In the genomic region with DNA sequence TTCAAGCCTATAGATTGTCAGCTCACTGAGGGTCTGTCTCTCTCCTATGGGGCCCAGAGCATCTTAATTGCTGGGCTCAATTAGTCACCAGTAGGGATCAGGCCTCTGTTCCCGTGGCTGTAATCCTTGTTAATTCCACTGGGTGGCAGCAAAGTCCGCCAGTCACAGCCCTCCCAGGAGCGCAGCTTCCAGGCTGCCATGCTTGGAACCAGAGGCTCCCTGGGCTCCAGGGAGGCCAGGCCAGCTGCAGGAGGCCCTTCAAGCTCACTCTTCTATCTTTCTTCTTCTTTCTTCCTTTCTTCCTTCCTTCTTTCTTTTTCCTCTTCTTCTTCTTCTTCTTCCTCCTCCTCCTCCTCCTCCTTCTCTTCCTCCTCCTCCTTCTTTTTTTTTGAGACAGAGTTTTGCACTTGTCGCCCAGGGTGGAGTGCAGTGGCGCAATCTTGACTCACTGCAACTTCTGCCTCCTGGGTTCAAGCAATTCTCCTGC, we compare ENCODE assay signal across 8 cellular contexts. TPM values are rescaled to one million over a fixed set of nuclear protein-coding genes. Genes with fewer than 3 reads are reported as not detected.
DNase-seq lines count a peak whose midpoint lies in the region; ATAC-seq and TF ChIP-seq lines count a peak whose summit lies in the region.

No MANE protein-coding gene starts in this region.

- H3K4me2 ChIP-seq in DND-41 (ENCODE audit: insufficient read depth, low read length): no peak overlapping the region

- no peak overlapping the region for H3K27ac ChIP-seq in DND-41 (ENCODE audit: low read length)
- no peak overlapping the region for H3K27ac ChIP-seq in colonic mucosa
- H3K27ac ChIP-seq in right lobe of liver: no peak overlapping the region

- DNase-seq in DND-41: peak; percentile 78
- peak; percentile 53 for DNase-seq in NCI-H510A treated with DMSO at 0.1 percent for 48 hours (lab: John Stamatoyannopoulos, UW)
- peak; percentile 59 to 78 for DNase-seq in activated CD4-positive, alpha-beta T cell treated with anti-CD3 and anti-CD28 coated beads for 4 hours
- DNase-seq in colonic mucosa: peak; percentile 81
- DNase-seq in right lobe of liver: peak; percentile 73 to 79 (median 77)
- DNase-seq in stimulated activated CD8-positive, alpha-beta memory T cell treated with anti-CD3 and anti-CD28 coated beads, Interleukin-12 subunit alpha, Interleukin-12 subunit beta, amount 100 ng/mL, for 1 hour (ENCODE audit: low read depth): peak; percentile 57

- no peaks in the 10 kb centered on the region for H3K79me2 ChIP-seq in DND-41 (ENCODE audit: insufficient read depth, low read length)

- intact Hi-C loops in colonic mucosa (cut with DNase I) (loop anchor here (1.0 kb wide), 1 partner anchor 66 kb away; no protein-coding TSS in a partner anchor), right lobe of liver (cut with DNase I) (no loop called here)

- no peaks in the 10 kb centered on the region for H4K20me1 ChIP-seq in DND-41 (ENCODE audit: insufficient read depth, low read length)

- TF ChIP-seq CTCF in DND-41 (IDR thresholded peaks at IDR 0.05; ENCODE audit: borderline replicate concordance, extremely low read depth, low read length, poor library complexity, severe bottlenecking): peak; percentile 90
- TF ChIP-seq CTCF in colonic mucosa (IDR thresholded peaks at IDR 0.05): peak; percentile 90
- TF ChIP-seq CTCF in right lobe of liver (IDR thresholded peaks at IDR 0.05): peak; percentile 90 to 96 (median 94)

- H3K4me3 ChIP-seq in DND-41 (ENCODE audit: low read depth in 1 of 2, low read length in 2 of 2): no peak overlapping the region
- no peak overlapping the region for H3K4me3 ChIP-seq in colonic mucosa
- no peak overlapping the region for H3K4me3 ChIP-seq in right lobe of liver

- H3K9me3 ChIP-seq in DND-41 (ENCODE audit: insufficient read depth, low read length, severe bottlenecking): no peaks in the 10 kb centered on the region
- no peaks in the 10 kb centered on the region for H3K9me3 ChIP-seq in colonic mucosa
- no peaks in the 10 kb centered on the region for H3K9me3 ChIP-seq in right lobe of liver

- H3K4me1 ChIP-seq in DND-41 (ENCODE audit: insufficient read depth, low read length): 0 out of 2 replicates have a peak, but pooled peaks cover 3% of the 10 kb centered on the region
- no peaks in the 10 kb centered on the region for H3K4me1 ChIP-seq in colonic mucosa
- H3K4me1 ChIP-seq in right lobe of liver: no peaks in the 10 kb centered on the region

- H3K36me3 ChIP-seq in DND-41 (ENCODE audit: insufficient read depth, low read length) (no peaks in the 10 kb centered on the region), colonic mucosa (no peaks in the 10 kb centered on the region), right lobe of liver (no peaks in the 10 kb centered on the region)

- H3K27me3 ChIP-seq in DND-41 (ENCODE audit: insufficient read depth, low read length, poor library complexity): no peaks in the 10 kb centered on the region
- no peaks in the 10 kb centered on the region for H3K27me3 ChIP-seq in colonic mucosa
- no peaks in the 10 kb centered on the region for H3K27me3 ChIP-seq in right lobe of liver

- H3K9ac ChIP-seq in DND-41 (ENCODE audit: low read depth, low read length) (no peak overlapping the region), colonic mucosa (ENCODE audit: low read depth in 2 of 2, low read length in 2 of 2) (no peak overlapping the region)

- TF ChIP-seq POLR2A in right lobe of liver (IDR thresholded peaks at IDR 0.05): no peak

- H2AFZ ChIP-seq in DND-41 (ENCODE audit: low read depth, low read length): peak overlapping the region; percentile 58; the same call in 1 of the 2 replicates

- ATAC-seq in DND-41 (ENCODE audit: insufficient read depth, low read depth) (peak; percentile 99), HG02981 (IDR thresholded peaks at IDR 0.05; ENCODE audit: unreplicated experiment) (peak; percentile 67), right lobe of liver (peak; percentile 97 to 99 (median 98)), HG03135 (IDR thresholded peaks at IDR 0.05; ENCODE audit: unreplicated experiment) (no peak)

- WGBS in right lobe of liver (ENCODE audit: insufficient coverage, low coverage, low lambda C conversion rate, missing lambda C conversion rate): 40% methylated on average over 2 of the region's 5 CpGs

RNA-seq across cellular contexts. Expression of a gene that starts 14.4 kb away (rescaled TPM):
- total RNA-seq in colonic mucosa (10 to 100 TPM in 1 of 2 donors, not detected in 1; 26.1 TPM), right lobe of liver (10 to 100 TPM in 2 of 6 experiments, not detected in 4; 11.0 to 35.4 TPM)

RNA-seq across cellular contexts. Expression of a gene that starts 23.1 kb away (rescaled TPM):
- total RNA-seq in colonic mucosa (not detected), right lobe of liver (not detected)

RNA-seq across cellular contexts. Expression of a gene that starts 32.2 kb away (rescaled TPM):
- total RNA-seq in colonic mucosa: 1 to 10 TPM; 9.5 to 9.9 TPM
- 10 to 100 TPM in 1 of 6 experiments, 1 to 10 TPM in 5; 6.9 to 11.3 (median 8.5) TPM for total RNA-seq in right lobe of liver

RNA-seq across cellular contexts. Expression of a gene that starts 58.9 kb away (rescaled TPM):
- under 1 TPM in 1 of 2 donors, not detected in 1; 0.12 TPM for total RNA-seq in colonic mucosa
- total RNA-seq in right lobe of liver: not detected
